Comparison of ENCODE assay signal across 13 cellular contexts in genomic region chr15:76393614-76394013, GRCh38. TPM values are rescaled to one million over a fixed set of nuclear protein-coding genes. Genes with fewer than 3 reads are reported as not detected.
DNase-seq lines count a peak whose midpoint lies in the region; ATAC-seq and TF ChIP-seq lines count a peak whose summit lies in the region.
"Had no signal": no experiment of that assay in that cellular context is flagged by ENCODE, and none has a peak within 500 bp of the region (broad histone marks: within the 10 kb centered on the region; RNA-seq: fewer than 3 reads in every experiment).

No MANE protein-coding gene starts in this region.

- no peak overlapping the region for H3K4me3 ChIP-seq in Jurkat, Clone E6-1 (ENCODE audit: low read length)
- H3K4me3 ChIP-seq in fibroblast of mammary gland (ENCODE audit: control insufficient read depth, low read depth, low read length) = no peak overlapping the region
- H3K4me3 ChIP-seq: body of pancreas had no signal

- no peak for TF ChIP-seq CTCF in fibroblast of mammary gland (conservative IDR thresholded peaks at IDR 0.05; ENCODE audit: control insufficient read depth, insufficient read depth, low read depth, low read length)

- DNase-seq in COR-L47 (lab: John Stamatoyannopoulos, UW) = peak; percentile 93
- DNase-seq in Jurkat, Clone E6-1 (ENCODE audit: low read depth, low spot score) = peak; percentile 71
- DNase-seq in NCI-H345 (lab: John Stamatoyannopoulos, UW) = peak; percentile 15
- DNase-seq in fibroblast of mammary gland (ENCODE audit: low read depth) = peak; percentile 3
- DNase-seq in D341Med (ENCODE audit: low spot score) = no peak
- DNase-seq: body of pancreas, GDM1, H7, kidney, T-cell had no signal

- ATAC-seq in GM19397 (IDR thresholded peaks at IDR 0.05; ENCODE audit: unreplicated experiment) = no peak
- no peak for ATAC-seq in HG03520 (IDR thresholded peaks at IDR 0.05; ENCODE audit: unreplicated experiment)
- ATAC-seq in GM18502 (IDR thresholded peaks at IDR 0.05; ENCODE audit: poor library complexity, unreplicated experiment) = no peak
- ATAC-seq: body of pancreas, T-cell had no signal

RNA-seq across cellular contexts. Expression of gene ISL2, which starts 57.0 kb away (rescaled TPM):
- 6.6 TPM for polyA plus RNA-seq in Jurkat, Clone E6-1 (2012; ENCODE audit: insufficient read depth, insufficient read length)
